Comparison of ENCODE assay signal across 8 cellular contexts in the genomic region with DNA sequence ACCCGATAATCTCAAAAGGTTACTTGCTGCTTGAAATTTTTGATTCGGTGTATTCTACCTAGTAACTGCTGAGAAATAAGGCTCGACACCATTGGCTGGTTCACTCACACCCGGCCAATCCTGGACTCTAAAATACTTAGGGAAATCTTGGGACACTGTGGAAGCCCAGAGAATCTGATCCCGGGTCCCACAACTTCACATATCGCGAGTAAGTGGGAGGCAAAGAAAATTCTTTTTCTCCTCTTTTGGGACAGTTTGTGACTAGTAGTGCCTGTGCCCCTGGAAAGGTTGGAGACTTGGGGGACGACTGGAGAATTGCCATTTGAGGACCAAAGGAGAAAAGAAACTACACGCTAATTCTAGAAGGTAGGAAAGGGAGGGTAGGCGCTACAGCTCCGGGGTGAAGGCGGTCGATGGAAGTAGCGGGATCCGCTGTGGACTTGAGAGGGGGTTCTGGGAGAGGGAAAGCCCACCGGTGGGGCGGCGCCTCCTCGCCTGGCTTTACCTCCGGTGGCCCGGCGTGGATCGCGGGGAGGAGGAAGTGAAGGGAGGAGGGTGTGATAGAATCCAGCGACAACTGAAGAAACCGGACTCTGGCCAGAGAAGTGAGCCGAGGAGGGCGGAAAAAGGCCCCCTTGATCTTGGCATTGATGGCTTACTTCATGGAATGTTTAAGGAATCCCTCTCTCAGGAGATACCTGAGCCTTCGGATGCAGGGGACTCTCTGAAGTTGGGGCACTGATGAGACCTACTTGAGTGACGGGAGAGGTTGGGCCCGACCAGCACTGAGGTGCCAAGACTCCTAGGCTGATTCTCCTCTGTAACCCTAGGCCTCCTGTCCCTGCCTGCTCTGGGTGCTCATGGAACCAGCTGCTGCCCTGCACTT. TPM values are rescaled to one million over a fixed set of nuclear protein-coding genes. Genes with fewer than 3 reads are reported as not detected.
DNase-seq lines count a peak whose midpoint lies in the region; ATAC-seq, FAIRE-seq and TF ChIP-seq lines count a peak whose summit lies in the region.

No MANE protein-coding gene starts in this region.

- peak in 1 of 2 donors; percentile 81 for TF ChIP-seq POLR2A in uterus (IDR thresholded peaks at IDR 0.05)

- no peak overlapping the region for H4K8ac ChIP-seq in H9 (replicated peaks; ENCODE audit: insufficient read length, low read depth, low read length)

- H2BK12ac ChIP-seq in H9 (ENCODE audit: insufficient read length, low read depth, low read length) = no peak overlapping the region

- H3K4me3 Mint-ChIP-seq in H9 (no peak overlapping the region), nephron progenitor cell (no peak overlapping the region)

- H3K27ac Mint-ChIP-seq in H9 (no peak overlapping the region), nephron progenitor cell (no peak overlapping the region)

- H3K36me3 ChIP-seq in RWPE2 (ENCODE audit: low read depth) (no peaks in the 10 kb centered on the region), uterus (no peaks in the 10 kb centered on the region)

- peak overlapping the region; percentile 83 for H3K9ac ChIP-seq in H9 (ENCODE audit: extremely low read depth, insufficient read length, low read length)

- H4K91ac ChIP-seq in H9 (ENCODE audit: insufficient read length, low read depth, low read length) = no peak overlapping the region

- peak; percentile 79 for DNase-seq in GM04503 (ENCODE audit: low read depth)
- peak; percentile 84 for DNase-seq in H9
- peak; percentile 61 for DNase-seq in LNCaP clone FGC (ENCODE audit: low read depth)
- no peak for DNase-seq in RWPE2 (ENCODE audit: low spot score)
- DNase-seq in activated gamma-delta T cell treated with Interleukin-2 at 50 U/mL for 16 hours = peak; percentile 24
- DNase-seq in frontal cortex (ENCODE audit: low spot score in 2 of 2) = peak; percentile 47 to 84
- DNase-seq in nephron progenitor cell = peak; percentile 63
- peak; percentile 61 to 80 for DNase-seq in uterus

- H3K4me3 ChIP-seq in LNCaP clone FGC (ENCODE audit: low read depth, low read length) (peak overlapping the region; percentile 77), RWPE2 (ENCODE audit: severe bottlenecking) (peak overlapping the region; percentile 62), uterus (peak overlapping the region; percentile 64 to 69)

- no peaks in the 10 kb centered on the region for H3K4me1 ChIP-seq in H9 (ENCODE audit: insufficient read depth, low read length)
- H3K4me1 ChIP-seq in RWPE2 (ENCODE audit: insufficient read depth, poor library complexity, severe bottlenecking) = peaks cover 9% of the 10 kb centered on the region
- H3K4me1 ChIP-seq in uterus = peaks cover 0 to 5% of the 10 kb centered on the region in 2 donors

- no peak overlapping the region for H3K56ac ChIP-seq in H9 (ENCODE audit: insufficient read length, low read depth, low read length)

- H3K14ac ChIP-seq in H9 (ENCODE audit: insufficient read depth, low read length) = 0 out of 2 replicates have a peak overlapping the region, but pooled peaks have one; percentile 73

- peaks cover 13 to 21% of the 10 kb centered on the region in 2 experiments for H3K9me3 Mint-ChIP-seq in H9
- H3K9me3 Mint-ChIP-seq in nephron progenitor cell = peaks cover 26% of the 10 kb centered on the region

- H3K27me3 Mint-ChIP-seq in H9 (ENCODE audit: low read depth) = peaks cover 7% of the 10 kb centered on the region
- peaks cover 2% of the 10 kb centered on the region for H3K27me3 Mint-ChIP-seq in nephron progenitor cell (ENCODE audit: low read depth, poor library complexity)

- no peak overlapping the region for H2BK5ac ChIP-seq in H9 (ENCODE audit: insufficient read length, low read length)

- H3K9me3 ChIP-seq in H9 (ENCODE audit: control insufficient read depth, low read depth, low read length) (no peaks in the 10 kb centered on the region), RWPE2 (ENCODE audit: severe bottlenecking) (peaks cover 5% of the 10 kb centered on the region), uterus (no peaks in the 10 kb centered on the region)

- H3K23ac ChIP-seq in H9 (ENCODE audit: insufficient read length, low read depth, low read length) = no peak overlapping the region

- H4K20me1 ChIP-seq in H9 (ENCODE audit: control insufficient read depth, insufficient read depth, insufficient read length) = no peaks in the 10 kb centered on the region

- H3K4me1 Mint-ChIP-seq in H9 (peaks cover 3 to 7% of the 10 kb centered on the region in 2 experiments), nephron progenitor cell (no peaks in the 10 kb centered on the region)

- H3T11ph ChIP-seq in H9 (ENCODE audit: low read length) = no peak overlapping the region

- H2BK20ac ChIP-seq in H9 (ENCODE audit: low read depth, low read length, poor library complexity, severe bottlenecking) = no peak overlapping the region

- H3K4me2 ChIP-seq in H9 (ENCODE audit: insufficient read depth, insufficient read length, low read length) = peak overlapping the region; percentile 68

- peak overlapping the region; percentile 97 for H2AFZ ChIP-seq in H9 (ENCODE audit: low read length)

- H3K27ac ChIP-seq in H9 (ENCODE audit: insufficient read length, low read depth, low read length) (no peak overlapping the region), RWPE2 (ENCODE audit: poor library complexity, severe bottlenecking) (peak overlapping the region; percentile 30), uterus (peak overlapping the region; percentile 92 to 96)

- FAIRE-seq in frontal cortex (lab: Jason Lieb, UNC) = peak; percentile 26

- no peak overlapping the region for H4K5ac ChIP-seq in H9 (ENCODE audit: insufficient read length, low read depth, low read length)

- H3K27me3 ChIP-seq in H9 (ENCODE audit: insufficient read depth, low read length) (no peaks in the 10 kb centered on the region), RWPE2 (ENCODE audit: insufficient read depth, poor library complexity, severe bottlenecking) (no peaks in the 10 kb centered on the region), uterus (no peaks in the 10 kb centered on the region)

- no peaks in the 10 kb centered on the region for H3K79me1 ChIP-seq in H9 (ENCODE audit: insufficient read depth, low read depth, low read length, poor library complexity, severe bottlenecking)

- H3K79me2 ChIP-seq in H9 (ENCODE audit: insufficient read depth, low read length) = no peaks in the 10 kb centered on the region

- no peak overlapping the region for H3K4ac ChIP-seq in H9 (ENCODE audit: low read depth, low read length)

- H2AK5ac ChIP-seq in H9 (ENCODE audit: insufficient read length, low read length) = no peak overlapping the region

- TF ChIP-seq CTCF in H9 (conservative IDR thresholded peaks at IDR 0.05) (no peak), LNCaP clone FGC (IDR thresholded peaks at IDR 0.05; ENCODE audit: control insufficient read depth, extremely low read depth, insufficient read depth) (no peak), RWPE2 (IDR thresholded peaks at IDR 0.05; ENCODE audit: poor library complexity, severe bottlenecking) (no peak), nephron progenitor cell (IDR thresholded peaks at IDR 0.05) (no peak), uterus (IDR thresholded peaks at IDR 0.05) (no peak)

- H3K36me3 Mint-ChIP-seq in H9 (ENCODE audit: insufficient read depth in 1 of 3, low read depth in 3 of 3) (peaks cover under 1 to 28% (median 17%) of the 10 kb centered on the region in 3 experiments), nephron progenitor cell (ENCODE audit: low read depth) (peaks cover 51% of the 10 kb centered on the region)

- H2BK15ac ChIP-seq in H9 (ENCODE audit: low read depth, low read length) = no peak overlapping the region

- no CpG with 5 or more reads among the region's 31 CpGs for WGBS in H9 (ENCODE audit: extremely low coverage, insufficient read length, low lambda C conversion rate)

- peaks cover 7% of the 10 kb centered on the region for H3K23me2 ChIP-seq in H9 (ENCODE audit: insufficient read length, low read depth, low read length, poor library complexity, severe bottlenecking)

- intact Hi-C loops in uterus (cut with DNase I; ENCODE audit: low total_unique reads) = no loop called here

- H3K18ac ChIP-seq in H9 (ENCODE audit: insufficient read length, low read depth, low read length) = no peak overlapping the region

- H2BK120ac ChIP-seq in H9 (ENCODE audit: low read depth, low read length, poor library complexity, severe bottlenecking) = peak overlapping the region; percentile 85

- ATAC-seq in RWPE2 (ENCODE audit: low read depth) = peak; percentile 100

RNA-seq across cellular contexts. Expression of gene BTN3A3, which starts 18.8 kb away (rescaled TPM):
- total RNA-seq in H9 (2021) (1.9 and 2.0 TPM in 2 replicates), frontal cortex (1.2 TPM), uterus (10 to 100 TPM in 2 of 4 donors, 1 to 10 TPM in 2; 7.2 to 44.4 (median 22.0) TPM)

RNA-seq across cellular contexts. Expression of gene BTN3A1, which starts 19.4 kb away (rescaled TPM):
- 2.5 and 3.1 TPM in 2 replicates for total RNA-seq in H9 (2021)
- 19.6 TPM for total RNA-seq in frontal cortex
- total RNA-seq in uterus = 10 to 100 TPM in 3 of 4 donors, 1 to 10 TPM in 1; 9.1 to 64.2 (median 20.8) TPM

RNA-seq across cellular contexts. Expression of gene BTN2A1, which starts 36.3 kb away (rescaled TPM):
- total RNA-seq in H9 (2021) (17.6 and 18.4 TPM in 2 replicates), frontal cortex (10.2 TPM), uterus (10 to 100 TPM; 12.6 to 54.8 (median 26.1) TPM)

RNA-seq across cellular contexts. Expression of gene BTN2A2, which starts 38.6 kb away (rescaled TPM):
- total RNA-seq in H9 (2021) = 14.4 and 17.4 TPM in 2 replicates
- total RNA-seq in frontal cortex = 2.4 TPM
- total RNA-seq in uterus = 10 to 100 TPM in 2 of 4 donors, 1 to 10 TPM in 2; 6.5 to 24.3 (median 14.6) TPM

RNA-seq across cellular contexts. Expression of gene BTN3A2, which starts 56.5 kb away (rescaled TPM):
- total RNA-seq in H9 (2021) (3.3 and 4.0 TPM in 2 replicates), frontal cortex (2.0 TPM), uterus (10 to 100 TPM in 3 of 4 donors, 1 to 10 TPM in 1; 8.7 to 70.6 (median 26.4) TPM)
